ENCODE assay signal across 9 cellular contexts in the genomic region with DNA sequence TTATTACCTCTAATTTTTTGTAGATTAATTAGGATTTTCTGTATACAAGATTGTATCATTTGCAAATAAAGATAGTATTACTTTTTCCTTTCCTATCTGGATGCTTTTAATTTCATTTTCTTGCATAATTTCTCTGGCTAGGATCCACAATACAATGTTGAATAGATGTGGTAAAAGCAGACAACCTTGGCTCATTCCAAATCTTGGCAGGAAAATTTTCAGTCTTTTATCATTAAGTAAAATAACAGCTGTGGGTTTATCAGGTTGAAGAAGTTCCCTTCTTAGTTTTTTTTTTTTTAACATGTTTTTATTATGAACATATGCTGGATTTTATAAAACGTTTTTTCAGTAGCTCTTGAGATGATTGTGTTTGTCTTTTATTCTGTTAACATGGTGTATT.
"Had no signal": no experiment of that assay in that cellular context is flagged by ENCODE, and none has a peak within 500 bp of the region (broad histone marks: within the 10 kb centered on the region; RNA-seq: fewer than 3 reads in every experiment).

No MANE protein-coding gene starts in this region.

- H3K36me3 ChIP-seq: HAP-1 had no signal

- H3K4me3 ChIP-seq: GM23248, GM23338, HAP-1 had no signal

- DNase-seq: GM23248, GOT3, H7, H9, HCEC 1CT, HFFc6 had no signal

- H3K4me1 ChIP-seq: HAP-1 had no signal

- H3K9me3 ChIP-seq: HAP-1 had no signal

- H3K27ac ChIP-seq: GM23248 had no signal

- ATAC-seq: GM23338, HCT116 had no signal
